Comparison of ENCODE assay signal across 7 cellular contexts in the genomic region with DNA sequence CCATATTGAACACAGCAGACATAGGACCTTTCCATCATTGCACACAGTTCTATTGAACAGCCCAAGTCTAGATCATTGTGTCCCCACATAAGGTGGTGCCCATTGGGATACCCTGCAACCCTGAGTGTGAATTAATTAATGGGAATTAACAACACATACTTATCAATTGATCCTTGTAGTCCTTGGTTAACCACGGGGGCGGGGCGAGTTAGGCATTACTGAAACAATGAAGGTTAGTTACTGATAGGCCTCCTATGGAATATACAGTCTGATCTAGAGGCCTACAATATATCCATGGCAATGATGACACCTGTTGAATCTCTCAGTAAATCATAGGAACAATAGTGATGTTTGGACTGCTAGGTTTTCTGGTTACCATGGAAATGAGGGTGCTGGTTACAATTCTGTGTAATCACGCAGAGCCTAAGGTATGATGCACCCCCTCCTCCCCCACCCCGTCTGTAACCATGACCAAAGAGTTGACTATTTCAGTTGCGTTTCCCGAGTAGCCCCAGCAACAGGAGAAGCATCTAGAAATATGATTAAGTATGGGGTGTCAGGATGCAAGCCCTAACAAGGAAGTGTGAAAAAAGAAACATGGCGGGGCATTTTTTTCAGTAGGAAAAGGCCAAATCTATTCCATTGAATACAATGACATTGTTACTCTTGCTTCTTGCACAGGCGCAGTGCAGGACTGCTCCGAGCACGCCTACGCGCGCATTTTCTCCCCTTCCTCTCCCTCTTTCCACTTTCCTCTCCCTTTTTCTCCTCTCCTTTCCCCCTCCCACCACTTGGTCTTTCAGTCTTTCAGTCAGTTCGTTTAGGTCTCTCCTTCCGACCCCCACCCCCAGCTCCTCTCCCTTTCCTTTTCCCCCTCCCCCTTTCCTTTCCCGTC. TPM values are rescaled to one million over a fixed set of nuclear protein-coding genes. Genes with fewer than 3 reads are reported as not detected.
DNase-seq lines count a peak whose midpoint lies in the region; ATAC-seq and TF ChIP-seq lines count a peak whose summit lies in the region.

No MANE protein-coding gene starts in this region.

- peak; percentile 30 for ATAC-seq in GM18505 (IDR thresholded peaks at IDR 0.05; ENCODE audit: unreplicated experiment)
- peak; percentile 84 for ATAC-seq in Right ventricle myocardium superior (ENCODE audit: poor library complexity)

- H3K9me3 ChIP-seq in sigmoid colon = no peaks in the 10 kb centered on the region

- H3K4me1 Mint-ChIP-seq in activated T-helper 2 cell treated with anti-CD3 and anti-CD28 coated beads, Interferon-gamma antibody, Interleukin-2, Interleukin-4, amounts not matched to agents 10 μg/mL and 5 μg/mL and 100 μg/mL, durations not matched to agents 14 hours and 24 hours and 36 hours (ENCODE audit: low read depth) = peaks cover 11% of the 10 kb centered on the region

- intact Hi-C loops in activated T-helper 2 cell treated with anti-CD3 and anti-CD28 coated beads, Interferon-gamma antibody, Interleukin-2, Interleukin-4, amounts not matched to agents 10 μg/mL and 5 μg/mL and 100 μg/mL, durations not matched to agents 14 hours and 24 hours and 36 hours (cut with micrococcal nuclease) = loop anchor here (1.0 to 5.0 kb wide), 6 partner anchors 28 to 250 kb away; partner anchors contain the start of genes IL2RG, OGT and ZMYM3
- intact Hi-C loops in Right ventricle myocardium superior (cut with DNase I) (no loop called here), sigmoid colon (cut with DNase I) (no loop called here)

- H3K27ac Mint-ChIP-seq in activated T-helper 2 cell treated with anti-CD3 and anti-CD28 coated beads, Interferon-gamma antibody, Interleukin-2, Interleukin-4, amounts not matched to agents 10 μg/mL and 5 μg/mL and 100 μg/mL, durations not matched to agents 14 hours and 24 hours and 36 hours = peak overlapping the region; percentile 100

- TF ChIP-seq POLR2A in GM18505 (IDR thresholded peaks at IDR 0.05; ENCODE audit: borderline replicate concordance, extremely low read depth, insufficient read depth, insufficient read length) (no peak), sigmoid colon (IDR thresholded peaks at IDR 0.05) (no peak)

- no peak for TF ChIP-seq CTCF in HFF-Myc (IDR thresholded peaks at IDR 0.05; ENCODE audit: low read depth, low read length, missing control alignments)
- TF ChIP-seq CTCF in sigmoid colon (IDR thresholded peaks at IDR 0.05) = no peak

- peak overlapping the region; percentile 88 for H3K4me3 Mint-ChIP-seq in activated T-helper 2 cell treated with anti-CD3 and anti-CD28 coated beads, Interferon-gamma antibody, Interleukin-2, Interleukin-4, amounts not matched to agents 10 μg/mL and 5 μg/mL and 100 μg/mL, durations not matched to agents 14 hours and 24 hours and 36 hours (ENCODE audit: low read depth)

- peak overlapping the region; percentile 34 for H3K4me3 ChIP-seq in HFF-Myc (replicated peaks; ENCODE audit: low read depth, low read length)
- H3K4me3 ChIP-seq in sigmoid colon = peak overlapping the region; percentile 24 to 63 (median 62)

- H3K36me3 Mint-ChIP-seq in activated T-helper 2 cell treated with anti-CD3 and anti-CD28 coated beads, Interferon-gamma antibody, Interleukin-2, Interleukin-4, amounts not matched to agents 10 μg/mL and 5 μg/mL and 100 μg/mL, durations not matched to agents 14 hours and 24 hours and 36 hours (ENCODE audit: low read depth) = peaks cover 32% of the 10 kb centered on the region

- no peak for TF ChIP-seq EP300 in sigmoid colon (IDR thresholded peaks at IDR 0.05)

- no peaks in the 10 kb centered on the region for H3K27me3 ChIP-seq in sigmoid colon

- no peaks in the 10 kb centered on the region for H3K36me3 ChIP-seq in sigmoid colon

- peaks cover 0 to 29% (median 9%) of the 10 kb centered on the region in 4 donors for H3K4me1 ChIP-seq in sigmoid colon

- peak; percentile 17 for DNase-seq in HFF-Myc (ENCODE audit: extremely low read depth, low read depth)
- DNase-seq in NCI-H2196 treated with DMSO at 0.1 percent for 48 hours (lab: John Stamatoyannopoulos, UW; ENCODE audit: unreplicated experiment) = peak; percentile 11
- DNase-seq in activated T-helper 2 cell treated with anti-CD3 and anti-CD28 coated beads, Interferon-gamma antibody, Interleukin-2, Interleukin-4, amounts not matched to agents 10 μg/mL and 5 μg/mL and 100 μg/mL, durations not matched to agents 14 hours and 24 hours and 36 hours (ENCODE audit: low spot score) = peak; percentile 9
- no peak for DNase-seq in Right ventricle myocardium superior
- DNase-seq in sigmoid colon = no peak
- DNase-seq in pons (ENCODE audit: low spot score) = no peak

- peak overlapping the region; percentile 85 to 95 (median 89) for H3K27ac ChIP-seq in sigmoid colon

- H3K9me3 Mint-ChIP-seq in activated T-helper 2 cell treated with anti-CD3 and anti-CD28 coated beads, Interferon-gamma antibody, Interleukin-2, Interleukin-4, amounts not matched to agents 10 μg/mL and 5 μg/mL and 100 μg/mL, durations not matched to agents 14 hours and 24 hours and 36 hours = no peaks in the 10 kb centered on the region

- 20 to 24% methylated on average over 17 of the region's 17 CpGs for WGBS in sigmoid colon, 2 donors

- peaks cover 3% of the 10 kb centered on the region for H3K27me3 Mint-ChIP-seq in activated T-helper 2 cell treated with anti-CD3 and anti-CD28 coated beads, Interferon-gamma antibody, Interleukin-2, Interleukin-4, amounts not matched to agents 10 μg/mL and 5 μg/mL and 100 μg/mL, durations not matched to agents 14 hours and 24 hours and 36 hours (ENCODE audit: low read depth)

RNA-seq across cellular contexts. Expression of gene NONO, which starts 0.7 kb away (rescaled TPM):
- total RNA-seq in activated T-helper 2 cell treated with anti-CD3 and anti-CD28 coated beads, Interferon-gamma antibody, Interleukin-2, Interleukin-4, amounts not matched to agents 10 μg/mL and 5 μg/mL and 100 μg/mL, durations not matched to agents 14 hours and 24 hours and 36 hours = 585 and 612 TPM in 2 replicates
- total RNA-seq in Right ventricle myocardium superior (89.9 TPM), sigmoid colon (100 to 1,000 TPM; 170 to 214 (median 194) TPM)
- 100 to 1,000 TPM in 1 of 3 donors, 10 to 100 TPM in 2; 79.8 to 169 (median 87.1) TPM for polyA plus RNA-seq in sigmoid colon

RNA-seq across cellular contexts. Expression of gene ITGB1BP2, which starts 18.8 kb away (rescaled TPM):
- total RNA-seq in activated T-helper 2 cell treated with anti-CD3 and anti-CD28 coated beads, Interferon-gamma antibody, Interleukin-2, Interleukin-4, amounts not matched to agents 10 μg/mL and 5 μg/mL and 100 μg/mL, durations not matched to agents 14 hours and 24 hours and 36 hours = 6.1 and 6.5 TPM in 2 replicates
- total RNA-seq in Right ventricle myocardium superior (104 TPM), sigmoid colon (10 to 100 TPM in 2 of 4 donors, 1 to 10 TPM in 2; 6.3 to 14.1 (median 10.3) TPM)
- 1 to 10 TPM in 2 of 3 donors, not detected in 1; 1.2 to 3.6 TPM for polyA plus RNA-seq in sigmoid colon

RNA-seq across cellular contexts. Expression of gene ZMYM3, which starts 28.8 kb away (rescaled TPM):
- 26.8 and 31.4 TPM in 2 replicates for total RNA-seq in activated T-helper 2 cell treated with anti-CD3 and anti-CD28 coated beads, Interferon-gamma antibody, Interleukin-2, Interleukin-4, amounts not matched to agents 10 μg/mL and 5 μg/mL and 100 μg/mL, durations not matched to agents 14 hours and 24 hours and 36 hours
- total RNA-seq in Right ventricle myocardium superior (13.0 TPM), sigmoid colon (10 to 100 TPM; 12.4 to 23.5 (median 14.6) TPM)
- 1 to 10 TPM; 2.4 to 9.6 (median 2.8) TPM for polyA plus RNA-seq in sigmoid colon

RNA-seq across cellular contexts. Expression of gene GJB1, which starts 59.7 kb away (rescaled TPM):
- total RNA-seq in activated T-helper 2 cell treated with anti-CD3 and anti-CD28 coated beads, Interferon-gamma antibody, Interleukin-2, Interleukin-4, amounts not matched to agents 10 μg/mL and 5 μg/mL and 100 μg/mL, durations not matched to agents 14 hours and 24 hours and 36 hours = not detected in 2 replicates
- total RNA-seq in Right ventricle myocardium superior = not detected
- not detected for total RNA-seq in sigmoid colon
- polyA plus RNA-seq in sigmoid colon = 10 to 100 TPM; 12.6 to 65.6 (median 16.2) TPM

Comparison
In these comparisons a context has a peak if more than half of its experiments do, and no peak if none do; other contexts are left out.
1. DNase-seq: peak in HFF-Myc (single experiment), NCI-H2196 treated with DMSO at 0.1 percent for 48 hours (single experiment) and activated T-helper 2 cell treated with anti-CD3 and anti-CD28 coated beads, Interferon-gamma antibody, Interleukin-2, Interleukin-4, amounts not matched to agents 10 μg/mL and 5 μg/mL and 100 μg/mL, durations not matched to agents 14 hours and 24 hours and 36 hours (single experiment); none in Right ventricle myocardium superior (single experiment), sigmoid colon (single experiment) and pons (single experiment).